In genomic region chr17:62919388-62919787, GRCh38 we compare ENCODE assay signal across 1 cellular context.
TF ChIP-seq lines count a peak whose summit lies in the region.

No MANE protein-coding gene starts in this region.

TF ChIP-seq in H1, 55 proteins besides CTCF, POLR2A, EP300 and RAD21 (continued from another document):
- TF ChIP-seq CHD2 (IDR thresholded peaks at IDR 0.05; ENCODE audit: low read length) (no peak), TCF12 (IDR thresholded peaks at IDR 0.05; ENCODE audit: low read depth, low read length) (no peak), BRCA1 (IDR thresholded peaks at IDR 0.05; ENCODE audit: low read depth, low read length) (no peak), ZNF274 (IDR thresholded peaks at IDR 0.05; ENCODE audit: borderline replicate concordance, extremely low read depth, low read length) (no peak), ATF2 (IDR thresholded peaks at IDR 0.05; ENCODE audit: low read length) (no peak), RBBP5 (IDR thresholded peaks at IDR 0.05; ENCODE audit: borderline replicate concordance, low read depth, low read length) (no peak), SIX5 (IDR thresholded peaks at IDR 0.05; ENCODE audit: low read depth, low read length) (no peak), MAX (IDR thresholded peaks at IDR 0.05) (no peak)
